In genomic region chr4:139808381-139809206, GRCh38 we compare ENCODE assay signal across 1 cellular context.
TF ChIP-seq lines count a peak whose summit lies in the region.

No MANE protein-coding gene starts in this region.

TF ChIP-seq in SK-N-SH treated with all-trans-retinoic acid at 6 μM for 48 hours, 23 proteins besides CTCF, POLR2A, EP300 and RAD21 (continued from another document):
- TF ChIP-seq POU6F1 (CRISPR knock-in tag; IDR thresholded peaks at IDR 0.05; ENCODE audit: borderline replicate concordance, low read depth) (no peak), PATZ1 (CRISPR knock-in tag; IDR thresholded peaks at IDR 0.05; ENCODE audit: borderline replicate concordance) (0 out of 2 replicates have a peak, but pooled peaks have one; percentile 35), ZNF565 (CRISPR knock-in tag; conservative IDR thresholded peaks at IDR 0.05; ENCODE audit: low read depth) (no peak), ISL1 (CRISPR knock-in tag; IDR thresholded peaks at IDR 0.05) (peak; percentile 85), SNAI2 (CRISPR knock-in tag; IDR thresholded peaks at IDR 0.05) (0 out of 2 replicates have a peak, but pooled peaks have one; percentile 34), RARB (CRISPR knock-in tag; IDR thresholded peaks at IDR 0.05) (no peak), ZC3H10 (CRISPR knock-in tag; IDR thresholded peaks at IDR 0.05) (peak; percentile 76; the same call in 1 of the 2 replicates), CREB5 (CRISPR knock-in tag; IDR thresholded peaks at IDR 0.05; ENCODE audit: low read depth) (no peak)
